In genomic region chr9:129026442-129027223, GRCh38 we compare ENCODE assay signal across 1 cellular context.
TF ChIP-seq lines count a peak whose summit lies in the region.

No MANE protein-coding gene starts in this region.

TF ChIP-seq in GM23338, 12 proteins besides CTCF, POLR2A, EP300 and RAD21 (continued from another document):
- TF ChIP-seq ETS1 (IDR thresholded peaks at IDR 0.05) (no peak), EZH2 (IDR thresholded peaks at IDR 0.05; ENCODE audit: low read depth, unreplicated experiment) (no peak), ZNF331 (CRISPR knock-in tag; IDR thresholded peaks at IDR 0.05; ENCODE audit: low read depth) (no peak), POLR2AphosphoS5 (IDR thresholded peaks at IDR 0.05; ENCODE audit: low read depth) (no peak), CREB1 (CRISPR knock-in tag; IDR thresholded peaks at IDR 0.05; ENCODE audit: low read depth) (no peak), STAT1 (IDR thresholded peaks at IDR 0.05; ENCODE audit: unreplicated experiment) (no peak), JUNB (IDR thresholded peaks at IDR 0.05; ENCODE audit: unreplicated experiment) (no peak), ZNF114 (CRISPR knock-in tag; IDR thresholded peaks at IDR 0.05) (no peak), ZNF462 (CRISPR knock-in tag; IDR thresholded peaks at IDR 0.05) (no peak)
TF ChIP-seq in GM23338: peak in this region for 0.
